ENCODE assay signal across 10 cellular contexts in genomic region chr5:45695680-45696093, GRCh38. TPM values are rescaled to one million over a fixed set of nuclear protein-coding genes. Genes with fewer than 3 reads are reported as not detected.
A peak's percentile ranks its signal among the peaks of the same experiment; 100 is the strongest.
DNase-seq lines count a peak whose midpoint lies in the region; ATAC-seq and TF ChIP-seq lines count a peak whose summit lies in the region.
"Had no signal": no experiment of that assay in that cellular context is flagged by ENCODE, and none has a peak within 500 bp of the region (broad histone marks: within the 10 kb centered on the region; RNA-seq: fewer than 3 reads in every experiment).

No MANE protein-coding gene starts in this region.

- TF ChIP-seq CTCF in glutamatergic neuron (IDR thresholded peaks at IDR 0.05; ENCODE audit: partially characterized antibody, unreplicated experiment), result no peak
- no peak for TF ChIP-seq CTCF in parathyroid adenoma (IDR thresholded peaks at IDR 0.05)

- peak overlapping the region; percentile 45 for H3K4me3 Mint-ChIP-seq in glutamatergic neuron (ENCODE audit: unreplicated experiment)
- no peak overlapping the region for H3K4me3 Mint-ChIP-seq in activated T-cell treated with anti-CD3 and anti-CD28 coated beads, Interleukin-2, amount 50 U/mL, for 4 hours

- H3K36me3 ChIP-seq in HUES48 (ENCODE audit: control insufficient read depth, insufficient read depth, low read length) (no peaks in the 10 kb centered on the region), parathyroid adenoma (ENCODE audit: control insufficient read depth, insufficient read depth, low read length) (no peaks in the 10 kb centered on the region)
- H3K36me3 ChIP-seq: BLaER1 treated with 17β-estradiol and CSF1 and Interleukin-3, amounts not matched to agents 10 nM and 100 nM had no signal

- peaks cover 2% of the 10 kb centered on the region for H3K9me3 Mint-ChIP-seq in glutamatergic neuron (ENCODE audit: unreplicated experiment)
- peaks cover 13% of the 10 kb centered on the region for H3K9me3 Mint-ChIP-seq in activated T-cell treated with anti-CD3 and anti-CD28 coated beads, Interleukin-2, amount 50 U/mL, for 4 hours

- peak overlapping the region; percentile 60 for H2AFZ ChIP-seq in parathyroid adenoma

- DNase-seq in G401 (ENCODE audit: low spot score) (peak; percentile 24), glutamatergic neuron (no peak), glomerular visceral epithelial cell (ENCODE audit: extremely low spot score) (no peak), epidermal melanocyte (ENCODE audit: insufficient read length, low spot score) (no peak), OCI-M1 (lab: John Stamatoyannopoulos, UW) (no peak)
- DNase-seq in activated T-cell treated with anti-CD3 and anti-CD28 coated beads, Interleukin-2, amount 50 U/mL, for 4 hours, result no peak

- peaks cover 21% of the 10 kb centered on the region for H3K4me1 ChIP-seq in HUES48 (ENCODE audit: control insufficient read depth, insufficient read depth, low read length)
- H3K4me1 ChIP-seq in parathyroid adenoma, result no peaks in the 10 kb centered on the region
- H3K4me1 ChIP-seq: BLaER1 treated with 17β-estradiol and CSF1 and Interleukin-3, amounts not matched to agents 10 nM and 100 nM had no signal

- in situ Hi-C loops in G401 (cut with HindIII; ENCODE audit: low sequenced_read_pairs), result no loop called here

- no peaks in the 10 kb centered on the region for H3K36me3 Mint-ChIP-seq in glutamatergic neuron (ENCODE audit: unreplicated experiment)
- H3K36me3 Mint-ChIP-seq in activated T-cell treated with anti-CD3 and anti-CD28 coated beads, Interleukin-2, amount 50 U/mL, for 4 hours (ENCODE audit: insufficient read depth), result no peaks in the 10 kb centered on the region

- H3K4me1 Mint-ChIP-seq in glutamatergic neuron (ENCODE audit: low read depth, unreplicated experiment), result peaks cover 16% of the 10 kb centered on the region
- peaks cover 4% of the 10 kb centered on the region for H3K4me1 Mint-ChIP-seq in activated T-cell treated with anti-CD3 and anti-CD28 coated beads, Interleukin-2, amount 50 U/mL, for 4 hours (ENCODE audit: low read depth)

- H3K27ac ChIP-seq in HUES48 (ENCODE audit: low read depth, low read length) (no peak overlapping the region), parathyroid adenoma (no peak overlapping the region)
- H3K27ac ChIP-seq: BLaER1 treated with 17β-estradiol and CSF1 and Interleukin-3, amounts not matched to agents 10 nM and 100 nM had no signal

- H3K79me2 ChIP-seq in parathyroid adenoma, result no peaks in the 10 kb centered on the region

- ATAC-seq in activated T-cell treated with anti-CD3 and anti-CD28 coated beads, Interleukin-2, amount 50 U/mL, for 4 hours, result no peak

- peaks cover 26% of the 10 kb centered on the region for H3K27me3 ChIP-seq in HUES48 (ENCODE audit: control insufficient read depth, insufficient read depth, low read length)
- no peaks in the 10 kb centered on the region for H3K27me3 ChIP-seq in parathyroid adenoma (ENCODE audit: control insufficient read depth, insufficient read depth, low read length)
- H3K27me3 ChIP-seq: BLaER1 treated with 17β-estradiol and CSF1 and Interleukin-3, amounts not matched to agents 10 nM and 100 nM had no signal

- no peak overlapping the region for H3K9ac ChIP-seq in HUES48 (ENCODE audit: low read depth, low read length)
- H3K9ac ChIP-seq in parathyroid adenoma, result no peak overlapping the region
- H3K9ac ChIP-seq: BLaER1 treated with 17β-estradiol and CSF1 and Interleukin-3, amounts not matched to agents 10 nM and 100 nM had no signal

- H3K9me3 ChIP-seq in HUES48 (ENCODE audit: control insufficient read depth, insufficient read depth, low read length), result no peaks in the 10 kb centered on the region
- no peaks in the 10 kb centered on the region for H3K9me3 ChIP-seq in parathyroid adenoma (ENCODE audit: control insufficient read depth, low read length)

- peak overlapping the region; percentile 49 for H3K4me2 ChIP-seq in parathyroid adenoma (ENCODE audit: low read length)
- H3K4me2 ChIP-seq: BLaER1 treated with 17β-estradiol and CSF1 and Interleukin-3, amounts not matched to agents 10 nM and 100 nM had no signal

- peak overlapping the region; percentile 65 for H3K4me3 ChIP-seq in HUES48 (ENCODE audit: low read depth, low read length)
- peak overlapping the region; percentile 2 for H3K4me3 ChIP-seq in parathyroid adenoma (ENCODE audit: low read depth, low read length)
- H3K4me3 ChIP-seq: BLaER1 treated with 17β-estradiol and CSF1 and Interleukin-3, amounts not matched to agents 10 nM and 100 nM had no signal

- no peak overlapping the region for H3K27ac Mint-ChIP-seq in glutamatergic neuron (ENCODE audit: unreplicated experiment)

- peaks cover 5% of the 10 kb centered on the region for H3K27me3 Mint-ChIP-seq in glutamatergic neuron (ENCODE audit: unreplicated experiment)
- peaks cover 27% of the 10 kb centered on the region for H3K27me3 Mint-ChIP-seq in activated T-cell treated with anti-CD3 and anti-CD28 coated beads, Interleukin-2, amount 50 U/mL, for 4 hours (ENCODE audit: low read depth)

RNA-seq across cellular contexts. Expression of gene HCN1, which starts 0.5 kb away (rescaled TPM):
- total RNA-seq in G401 (2014; rRNA removed; shearing (Covaris generic)), result not detected in 2 replicates
- 0.56 TPM for total RNA-seq in glutamatergic neuron (ENCODE audit: unreplicated experiment)
- not detected for total RNA-seq in activated T-cell treated with anti-CD3 and anti-CD28 coated beads, Interleukin-2, amount 50 U/mL, for 4 hours
- total RNA-seq: lung microvascular endothelial cell had no signal
